ENCODE assay signal across 15 cellular contexts in the genomic region with DNA sequence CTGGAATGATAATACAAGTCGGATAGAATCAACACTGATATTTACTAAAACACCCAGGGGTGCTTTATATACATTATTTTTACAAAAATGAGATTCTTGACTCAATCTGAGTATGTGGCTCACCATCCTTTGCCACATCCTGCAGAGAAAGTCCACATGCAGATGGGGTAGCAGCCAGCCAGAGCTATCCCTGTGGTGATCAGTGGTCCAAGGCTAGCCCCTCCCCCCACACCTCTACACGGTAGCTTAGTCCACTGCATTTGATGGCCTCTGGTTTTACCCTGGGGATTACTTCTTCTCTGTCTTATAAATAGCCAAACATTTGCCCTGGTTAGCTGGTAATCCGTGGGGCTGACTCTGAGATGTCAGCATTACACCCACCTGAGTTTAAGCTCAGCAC.
"Had no signal": no experiment of that assay in that cellular context is flagged by ENCODE, and none has a peak within 500 bp of the region (broad histone marks: within the 10 kb centered on the region; RNA-seq: fewer than 3 reads in every experiment).

No MANE protein-coding gene starts in this region.

- ATAC-seq: foreskin keratinocyte; left cardiac atrium; left ventricle myocardium superior; naive thymus-derived CD8-positive, alpha-beta T cell had no signal

- H3K27ac ChIP-seq: colonic mucosa, foreskin keratinocyte, neutrophil, ovary, right atrium auricular region had no signal

- H3K4me3 ChIP-seq: colonic mucosa, ovary, right atrium auricular region had no signal

- H3K27me3 ChIP-seq: colonic mucosa, foreskin keratinocyte, neutrophil, ovary, right atrium auricular region had no signal

- DNase-seq: colonic mucosa; dermis blood vessel endothelial cell; erythroblast; foreskin keratinocyte; left cardiac atrium; left ventricle myocardium superior; mammary epithelial cell; naive thymus-derived CD8-positive, alpha-beta T cell; ovary; small intestine; stimulated activated CD4-positive, alpha-beta T cell treated with anti-CD3 and anti-CD28 coated beads, Interleukin-12 subunit alpha, Interleukin-12 subunit beta, amount 100 ng/mL, for 4 hours; stimulated activated naive CD4-positive, alpha-beta T cell treated with Interleukin-2 at 50 U/mL for 16 hours; trophoblast cell had no signal

- H3K9me3 ChIP-seq: colonic mucosa, neutrophil, ovary, right atrium auricular region had no signal

- H3K4me1 ChIP-seq: colonic mucosa had no signal

- H3K36me3 ChIP-seq: colonic mucosa, ovary, right atrium auricular region had no signal

- H3K27ac Mint-ChIP-seq: naive thymus-derived CD8-positive, alpha-beta T cell had no signal
